Comparison of ENCODE assay signal across 18 cellular contexts in the genomic region with DNA sequence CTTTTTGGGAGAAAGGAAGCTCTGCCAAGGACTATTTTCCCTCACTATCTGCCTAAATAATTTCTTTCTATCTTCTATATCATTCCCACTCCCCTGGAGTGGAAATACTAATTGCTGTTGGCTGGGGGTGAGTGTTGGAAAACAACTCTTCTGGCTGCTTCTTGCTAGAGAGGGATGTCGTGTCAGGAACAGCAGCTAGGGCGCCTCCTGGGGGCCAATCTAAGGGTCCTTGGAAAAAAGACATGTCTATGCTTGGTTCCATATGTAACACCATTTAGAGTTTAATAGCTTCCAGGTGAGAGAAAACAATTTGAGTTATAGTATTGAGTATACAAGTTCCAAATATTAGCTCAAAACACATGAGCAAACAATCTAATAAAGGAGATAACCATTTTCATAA.
"Had no signal": no experiment of that assay in that cellular context is flagged by ENCODE, and none has a peak within 500 bp of the region (broad histone marks: within the 10 kb centered on the region; RNA-seq: fewer than 3 reads in every experiment).

No MANE protein-coding gene starts in this region.

- H3K4me3 Mint-ChIP-seq: naive thymus-derived CD4-positive, alpha-beta T cell; nephron progenitor cell; stimulated activated naive B cell treated with anti-CD40 and anti-IgM and Interleukin-4, amounts not matched to agents 10 μg/mL and 1 μg/mL and 100 μg/mL, for 72 hours; stimulated activated naive CD8-positive, alpha-beta T cell treated with anti-CD3 and anti-CD28 coated beads, Interleukin-15, amount 100 ng/mL, for 72 hours had no signal

- H3K9me3 ChIP-seq: colonic mucosa, neutrophil, testis, upper lobe of right lung had no signal

- H3K4me3 ChIP-seq: colonic mucosa, hepatocyte, spleen, testis, tibial nerve, upper lobe of right lung had no signal

- H3K27me3 ChIP-seq: colonic mucosa, hepatocyte, neutrophil, spleen, testis, tibial nerve, upper lobe of right lung had no signal

- DNase-seq: colonic mucosa; dermis blood vessel endothelial cell; erythroblast; foreskin melanocyte; head of caudate nucleus; naive thymus-derived CD4-positive, alpha-beta T cell; nephron progenitor cell; spleen; stimulated activated CD4-positive, alpha-beta T cell treated with anti-CD3 and anti-CD28 coated beads, Interleukin-2, amount 100 ng/mL, for 24 hours; stimulated activated CD4-positive, alpha-beta T cell treated with anti-CD3 and anti-CD28 coated beads, Interleukin-4, amount 100 ng/mL, for 4 hours; stimulated activated naive B cell treated with anti-CD40 and anti-IgM and Interleukin-4, amounts not matched to agents 10 μg/mL and 1 μg/mL and 100 μg/mL, for 72 hours; stimulated activated naive CD8-positive, alpha-beta T cell treated with anti-CD3 and anti-CD28 coated beads, Interleukin-15, amount 100 ng/mL, for 72 hours; testis; upper lobe of right lung had no signal

- H3K27ac Mint-ChIP-seq: naive thymus-derived CD4-positive, alpha-beta T cell; nephron progenitor cell; stimulated activated naive B cell treated with anti-CD40 and anti-IgM and Interleukin-4, amounts not matched to agents 10 μg/mL and 1 μg/mL and 100 μg/mL, for 72 hours; stimulated activated naive CD8-positive, alpha-beta T cell treated with anti-CD3 and anti-CD28 coated beads, Interleukin-15, amount 100 ng/mL, for 72 hours had no signal

- H3K36me3 Mint-ChIP-seq: naive thymus-derived CD4-positive, alpha-beta T cell; stimulated activated naive B cell treated with anti-CD40 and anti-IgM and Interleukin-4, amounts not matched to agents 10 μg/mL and 1 μg/mL and 100 μg/mL, for 72 hours had no signal

- H3K36me3 ChIP-seq: colonic mucosa, neutrophil, spleen, tibial nerve, upper lobe of right lung had no signal

- H3K4me1 ChIP-seq: colonic mucosa, spleen, testis, tibial nerve, upper lobe of right lung had no signal

- H3K4me1 Mint-ChIP-seq: naive thymus-derived CD4-positive, alpha-beta T cell; nephron progenitor cell; stimulated activated naive B cell treated with anti-CD40 and anti-IgM and Interleukin-4, amounts not matched to agents 10 μg/mL and 1 μg/mL and 100 μg/mL, for 72 hours; stimulated activated naive CD8-positive, alpha-beta T cell treated with anti-CD3 and anti-CD28 coated beads, Interleukin-15, amount 100 ng/mL, for 72 hours had no signal

- ATAC-seq: naive thymus-derived CD4-positive, alpha-beta T cell; sciatic nerve; stimulated activated naive B cell treated with anti-CD40 and anti-IgM and Interleukin-4, amounts not matched to agents 10 μg/mL and 1 μg/mL and 100 μg/mL, for 72 hours; stimulated activated naive CD8-positive, alpha-beta T cell treated with anti-CD3 and anti-CD28 coated beads, Interleukin-15, amount 100 ng/mL, for 72 hours; upper lobe of right lung had no signal

- H3K27me3 Mint-ChIP-seq: naive thymus-derived CD4-positive, alpha-beta T cell; stimulated activated naive B cell treated with anti-CD40 and anti-IgM and Interleukin-4, amounts not matched to agents 10 μg/mL and 1 μg/mL and 100 μg/mL, for 72 hours; stimulated activated naive CD8-positive, alpha-beta T cell treated with anti-CD3 and anti-CD28 coated beads, Interleukin-15, amount 100 ng/mL, for 72 hours had no signal

- H3K27ac ChIP-seq: colonic mucosa, hepatocyte, neutrophil, spleen, testis, tibial nerve, upper lobe of right lung had no signal
